12 cellular contexts compared by ENCODE assay signal in the genomic region with DNA sequence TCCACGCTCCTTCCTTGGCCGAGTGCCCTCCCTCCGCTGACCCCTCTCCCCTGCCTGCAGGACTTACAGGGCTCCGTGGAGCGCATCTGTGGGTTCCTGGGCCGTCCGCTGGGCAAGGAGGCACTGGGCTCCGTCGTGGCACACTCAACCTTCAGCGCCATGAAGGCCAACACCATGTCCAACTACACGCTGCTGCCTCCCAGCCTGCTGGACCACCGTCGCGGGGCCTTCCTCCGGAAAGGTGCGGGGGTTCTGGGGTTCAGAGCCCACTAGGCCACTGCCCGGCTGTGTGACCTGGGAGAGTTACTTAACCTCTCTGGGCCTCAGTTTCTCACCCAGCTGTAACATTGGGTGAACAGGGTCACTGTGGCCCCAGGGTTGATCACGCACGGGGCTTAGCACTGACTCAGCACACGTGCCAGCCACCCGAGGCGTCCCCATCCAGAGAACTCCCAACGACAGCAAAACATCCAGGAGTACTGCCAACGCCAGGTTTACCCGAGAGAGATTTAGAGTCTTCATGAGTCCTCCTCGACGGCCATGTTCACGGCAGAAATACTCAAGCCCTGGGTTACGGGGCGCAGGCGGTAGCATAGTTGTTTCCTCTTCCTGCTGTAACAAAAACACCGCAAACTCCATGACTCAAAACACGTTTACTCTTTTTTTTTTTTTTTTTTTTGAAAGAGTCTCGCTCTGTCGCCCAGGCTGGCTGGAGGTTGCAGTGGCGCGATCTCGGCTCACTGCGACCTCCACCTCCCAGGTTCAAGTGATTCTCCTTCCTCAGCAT. TPM values are rescaled to one million over a fixed set of nuclear protein-coding genes. Genes with fewer than 3 reads are reported as not detected.
A peak's percentile ranks its signal among the peaks of the same experiment; 100 is the strongest.
DNase-seq lines count a peak whose midpoint lies in the region; ATAC-seq, FAIRE-seq and TF ChIP-seq lines count a peak whose summit lies in the region.
"Had no signal": no experiment of that assay in that cellular context is flagged by ENCODE, and none has a peak within 500 bp of the region (broad histone marks: within the 10 kb centered on the region; RNA-seq: fewer than 3 reads in every experiment).

No MANE protein-coding gene starts in this region.

- no peak overlapping the region for H3K4me2 ChIP-seq in K562 (ENCODE audit: insufficient read depth, low read length)

- no peak for TF ChIP-seq RAD21 in K562 (CRISPR knock-in tag; conservative IDR thresholded peaks at IDR 0.05 in 1 of 2, IDR thresholded peaks at IDR 0.05 in 1 of 2)

- no peak overlapping the region for H3K27ac ChIP-seq in K562 (ENCODE audit: extremely low read depth, low read depth, low read length)
- H3K27ac ChIP-seq in kidney (ENCODE audit: low read depth in 2 of 2, low read length in 2 of 2) = no peak overlapping the region
- H3K27ac ChIP-seq: ovary had no signal

- POLR2A ChIA-PET in K562 (lab: Yijun Ruan, JAX) = no interaction called here

- H3K4me3 ChIP-seq in K562 = no peak overlapping the region
- H3K4me3 ChIP-seq in kidney (ENCODE audit: low read length in 2 of 2) = no peak overlapping the region
- H3K4me3 ChIP-seq: ovary had no signal

- peaks cover 2% of the 10 kb centered on the region for H3K9me1 ChIP-seq in K562 (ENCODE audit: control insufficient read depth, insufficient read depth, low read length)

- TF ChIP-seq CTCF in K562 (IDR thresholded peaks at IDR 0.05 in 2 of 3, conservative IDR thresholded peaks at IDR 0.05 in 1 of 3; ENCODE audit: insufficient read depth in 2 of 3, low read depth in 1 of 3, low read length in 3 of 3) (no peak), kidney (IDR thresholded peaks at IDR 0.05; ENCODE audit: borderline replicate concordance, extremely low read depth, insufficient read depth) (no peak)

- H3K4me1 ChIP-seq in K562 (replicated peaks in 1 of 2; ENCODE audit: control insufficient read depth in 2 of 2, insufficient read depth in 2 of 2, low read length in 2 of 2) = peaks cover 0 to 29% of the 10 kb centered on the region in 2 experiments; a peak in 2 of 5 replicates
- no peaks in the 10 kb centered on the region for H3K4me1 ChIP-seq in kidney (ENCODE audit: control insufficient read depth in 1 of 2, insufficient read depth in 1 of 2, low read depth in 1 of 2, low read length in 2 of 2)

- peak; percentile 51 for DNase-seq in stimulated activated CD4-positive, alpha-beta T cell treated with anti-CD3 and anti-CD28 coated beads, Interleukin-4, amount 100 ng/mL, for 24 hours
- DNase-seq in stimulated activated CD4-positive, alpha-beta T cell treated with anti-CD3 and anti-CD28 coated beads, Interleukin-2, amount 100 ng/mL, for 48 hours = no peak
- DNase-seq in activated CD4-positive, alpha-beta T cell treated with anti-CD3 and anti-CD28 coated beads for 48 hours = peak; percentile 41
- DNase-seq in K562 (ENCODE audit: extremely low read depth in 1 of 4, low spot score in 3 of 4) = no peak
- no peak for DNase-seq in kidney
- no peak for DNase-seq in GM12891 (ENCODE audit: insufficient read length, low spot score)
- DNase-seq: NCI-H1417, ovary had no signal

- 0 out of 2 replicates have a peak, but pooled peaks cover 2% of the 10 kb centered on the region for H4K20me1 ChIP-seq in K562 (replicated peaks; ENCODE audit: control insufficient read depth, insufficient read depth, low read length)

- H3K79me2 ChIP-seq in K562 (ENCODE audit: control insufficient read depth, insufficient read depth, low read length) = no peaks in the 10 kb centered on the region

- peaks cover 0 to 7% of the 10 kb centered on the region in 2 experiments; a peak in 2 of 5 replicates for H3K27me3 ChIP-seq in K562 (ENCODE audit: control insufficient read depth in 2 of 2, insufficient read depth in 2 of 2, low read length in 2 of 2)
- H3K27me3 ChIP-seq: ovary had no signal

- ATAC-seq in K562 (no peak), HG02759 (IDR thresholded peaks at IDR 0.05; ENCODE audit: unreplicated experiment) (no peak), GM18909 (IDR thresholded peaks at IDR 0.05; ENCODE audit: poor library complexity, unreplicated experiment) (no peak)

- FAIRE-seq in K562 (lab: Jason Lieb, UNC) (no peak), kidney (lab: Jason Lieb, UNC) (no peak), GM12891 (lab: Jason Lieb, UNC) (no peak)

- intact Hi-C loops in K562 (cut with micrococcal nuclease) = no loop called here
- intact Hi-C loops in kidney (cut with DNase I) = no loop called here

- no peaks in the 10 kb centered on the region for H3K36me3 ChIP-seq in K562 (ENCODE audit: control insufficient read depth, insufficient read depth, low read length)
- no peaks in the 10 kb centered on the region for H3K36me3 ChIP-seq in kidney (ENCODE audit: control insufficient read depth in 1 of 2, insufficient read depth in 2 of 2, low read length in 2 of 2)
- H3K36me3 ChIP-seq: ovary had no signal

- H3K9me3 ChIP-seq in K562 (replicated peaks; ENCODE audit: control insufficient read depth, insufficient read depth, low read depth, low read length) (no peaks in the 10 kb centered on the region), kidney (ENCODE audit: control insufficient read depth in 1 of 2, low read length in 2 of 2) (no peaks in the 10 kb centered on the region)
- H3K9me3 ChIP-seq: ovary had no signal

- H3K9ac ChIP-seq in K562 (ENCODE audit: insufficient read depth in 1 of 2, low read depth in 2 of 2, low read length in 2 of 2) (0 out of 4 replicates have a peak overlapping the region, but pooled peaks of 1 of the 2 experiments have one; percentile 35), kidney (ENCODE audit: low read length in 2 of 2) (no peak overlapping the region)

- BruUV-seq in K562 (replicated peaks; lab: Mats Ljungman, UMichigan) = no TSS peak

- no peak for TF ChIP-seq EP300 in K562 (IDR thresholded peaks at IDR 0.05; ENCODE audit: low read length)

- no peak for TF ChIP-seq POLR2A in K562 (conservative IDR thresholded peaks at IDR 0.05)
- TF ChIP-seq POLR2A in GM12891 (IDR thresholded peaks at IDR 0.05; ENCODE audit: low read depth, low read length) = no peak

- in situ Hi-C loops in K562 (cut with MboI) = loop anchor here (25.0 kb wide), 1 partner anchor 1515 kb away; no protein-coding TSS in a partner anchor

- CTCF ChIA-PET in K562 (lab: Yijun Ruan, JAX; ENCODE audit: low intra/inter-chr PET ratio) = interaction anchor here (0.7 kb wide), 1 partner anchor 92 kb away, joined by 3 read pairs; no protein-coding TSS in a partner anchor

- 0 out of 2 replicates have a peak overlapping the region, but pooled peaks have one; percentile 40 for H2AFZ ChIP-seq in K562 (ENCODE audit: low read depth, low read length)

- 56% methylated on average over 37 of the region's 39 CpGs for WGBS in K562 (ENCODE audit: insufficient coverage, low coverage, missing lambda C conversion rate)

RNA-seq across cellular contexts. Expression of gene SPACA4, which starts 9.7 kb away (rescaled TPM):
- total RNA-seq in K562 (2011; cell fraction: chromatin; rRNA removed; ENCODE audit: low replicate concordance) = not detected in 2 replicates
- total RNA-seq in K562 (2011; cell fraction: nucleolus; rRNA removed) = not detected in 2 replicates
- not detected in 2 replicates for total RNA-seq in K562 (2011; cell fraction: nucleoplasm; rRNA removed)
- total RNA-seq in K562 (2014; rRNA removed) = not detected in 2 replicates
- total RNA-seq in K562 (2014; rRNA removed; fragmentation: Illumina TruSeq; extraction: Trizol) = not detected in 2 replicates
- total RNA-seq in K562 (2015; rRNA removed; fragmentation: Illumina TruSeq; extraction: Trizol) = not detected in 2 replicates
- total RNA-seq in K562 (2021) = not detected in 2 replicates
- polyA plus RNA-seq in K562 (2011; rRNA removed) = not detected in 2 replicates
- 0.09 TPM in 1 of 2 replicates, not detected in the other for polyA plus RNA-seq in K562 (2011; cell fraction: cytosol; rRNA removed)
- polyA plus RNA-seq in K562 (2011; cell fraction: nucleus; rRNA removed) = not detected in 2 replicates
- not detected in 2 replicates for polyA plus RNA-seq in K562 (2012)
- polyA plus RNA-seq in K562 (2014; fragmentation: Illumina TruSeq; extraction: Trizol) = not detected in 2 replicates
- not detected for polyA plus RNA-seq in K562 (2014; fragmentation: Nextera tagmentation; extraction: Ambion mirVana)
- not detected in 2 replicates for polyA plus RNA-seq in K562 (2014; rRNA removed)
- not detected in 2 replicates for polyA minus RNA-seq in K562 (2011; rRNA and poly(A)+ RNA removed)
- not detected in 2 replicates for polyA minus RNA-seq in K562 (2011; cell fraction: cytosol; rRNA and poly(A)+ RNA removed)
- polyA minus RNA-seq in K562 (2011; cell fraction: nucleus; rRNA and poly(A)+ RNA removed) = not detected in 2 replicates
- total RNA-seq in kidney = not detected
- not detected for polyA plus RNA-seq in kidney (ENCODE audit: insufficient read depth, low read depth, low replicate concordance)
- not detected for polyA plus RNA-seq in GM12891 (2012; ENCODE audit: low read depth, missing spikeins)
- total RNA-seq: activated CD8-positive, alpha-beta memory T cell treated with anti-CD3 and anti-CD28 coated beads for 36 hours; cerebellum; ovary had no signal
- polyA plus RNA-seq: ovary had no signal

RNA-seq across cellular contexts. Expression of gene FAM83E, which starts 18.0 kb away (rescaled TPM):
- 1.9 and 6.0 TPM in 2 replicates for total RNA-seq in K562 (2011; cell fraction: chromatin; rRNA removed; ENCODE audit: low replicate concordance)
- 3.4 and 7.2 TPM in 2 replicates for total RNA-seq in K562 (2011; cell fraction: nucleolus; rRNA removed)
- total RNA-seq in K562 (2011; cell fraction: nucleoplasm; rRNA removed) = 6.5 and 9.6 TPM in 2 replicates
- total RNA-seq in K562 (2014; rRNA removed) (0.82 TPM in 1 of 2 replicates, not detected in the other), K562 (2014; rRNA removed; fragmentation: Illumina TruSeq; extraction: Trizol) (0.29 TPM in 1 of 2 replicates, not detected in the other), K562 (2015; rRNA removed; fragmentation: Illumina TruSeq; extraction: Trizol) (0.45 and 0.87 TPM in 2 replicates), K562 (2021) (0.71 and 1.3 TPM in 2 replicates), kidney (15.9 TPM)
- polyA plus RNA-seq in K562 (2011; rRNA removed) (0.15 TPM in 2 replicates), K562 (2014; fragmentation: Illumina TruSeq; extraction: Trizol) (not detected in 2 replicates), K562 (2014; fragmentation: Nextera tagmentation; extraction: Ambion mirVana) (not detected), K562 (2014; rRNA removed) (0.04 and 0.19 TPM in 2 replicates), kidney (ENCODE audit: insufficient read depth, low read depth, low replicate concordance) (0.41 TPM)
- 0.04 TPM in 1 of 2 replicates, not detected in the other for polyA plus RNA-seq in K562 (2011; cell fraction: cytosol; rRNA removed)
- polyA plus RNA-seq in K562 (2011; cell fraction: nucleus; rRNA removed) = 0.18 and 1.2 TPM in 2 replicates
- polyA plus RNA-seq in K562 (2012) = 0.13 and 0.14 TPM in 2 replicates
- not detected in 2 replicates for polyA minus RNA-seq in K562 (2011; rRNA and poly(A)+ RNA removed)
- not detected in 2 replicates for polyA minus RNA-seq in K562 (2011; cell fraction: cytosol; rRNA and poly(A)+ RNA removed)
- 2.4 and 4.2 TPM in 2 replicates for polyA minus RNA-seq in K562 (2011; cell fraction: nucleus; rRNA and poly(A)+ RNA removed)
- polyA plus RNA-seq in GM12891 (2012; ENCODE audit: low read depth, missing spikeins) = not detected
- total RNA-seq: cerebellum had no signal

RNA-seq across cellular contexts. Expression of gene RPL18, which starts 22.1 kb away (rescaled TPM):
- 185 and 358 TPM in 2 replicates for total RNA-seq in K562 (2011; cell fraction: chromatin; rRNA removed; ENCODE audit: low replicate concordance)
- 779 and 884 TPM in 2 replicates for total RNA-seq in K562 (2011; cell fraction: nucleolus; rRNA removed)
- total RNA-seq in K562 (2011; cell fraction: nucleoplasm; rRNA removed) = 712 and 996 TPM in 2 replicates
- total RNA-seq in K562 (2014; rRNA removed) (2,565 and 3,619 TPM in 2 replicates), K562 (2014; rRNA removed; fragmentation: Illumina TruSeq; extraction: Trizol) (1,358 and 1,367 TPM in 2 replicates), K562 (2015; rRNA removed; fragmentation: Illumina TruSeq; extraction: Trizol) (2,022 and 2,084 TPM in 2 replicates), K562 (2021) (2,028 and 2,113 TPM in 2 replicates), kidney (986 TPM)
- polyA plus RNA-seq in K562 (2011; rRNA removed) (1,530 and 1,971 TPM in 2 replicates), K562 (2014; fragmentation: Illumina TruSeq; extraction: Trizol) (1,653 and 2,262 TPM in 2 replicates), K562 (2014; fragmentation: Nextera tagmentation; extraction: Ambion mirVana) (100 to 1,000 TPM; 312 to 402 TPM), K562 (2014; rRNA removed) (2,460 and 2,635 TPM in 2 replicates), kidney (ENCODE audit: insufficient read depth, low read depth, low replicate concordance) (1,596 TPM)
- 2,544 and 3,068 TPM in 2 replicates for polyA plus RNA-seq in K562 (2011; cell fraction: cytosol; rRNA removed)
- 847 and 901 TPM in 2 replicates for polyA plus RNA-seq in K562 (2011; cell fraction: nucleus; rRNA removed)
- polyA plus RNA-seq in K562 (2012) = 2,553 and 4,056 TPM in 2 replicates
- 413 and 534 TPM in 2 replicates for polyA minus RNA-seq in K562 (2011; rRNA and poly(A)+ RNA removed)
- 805 and 1,017 TPM in 2 replicates for polyA minus RNA-seq in K562 (2011; cell fraction: cytosol; rRNA and poly(A)+ RNA removed)
- polyA minus RNA-seq in K562 (2011; cell fraction: nucleus; rRNA and poly(A)+ RNA removed) = 167 and 323 TPM in 2 replicates
- 3,629 TPM for polyA plus RNA-seq in GM12891 (2012; ENCODE audit: low read depth, missing spikeins)

RNA-seq across cellular contexts. Expression of gene SPHK2, which starts 22.4 kb away (rescaled TPM):
- total RNA-seq in K562 (2011; cell fraction: chromatin; rRNA removed; ENCODE audit: low replicate concordance) = 16.1 and 40.7 TPM in 2 replicates
- total RNA-seq in K562 (2011; cell fraction: nucleolus; rRNA removed) = 26.3 and 31.7 TPM in 2 replicates
- 25.7 and 33.8 TPM in 2 replicates for total RNA-seq in K562 (2011; cell fraction: nucleoplasm; rRNA removed)
- total RNA-seq in K562 (2014; rRNA removed) (4.0 and 8.2 TPM in 2 replicates), K562 (2014; rRNA removed; fragmentation: Illumina TruSeq; extraction: Trizol) (2.1 and 2.9 TPM in 2 replicates), K562 (2015; rRNA removed; fragmentation: Illumina TruSeq; extraction: Trizol) (5.4 and 5.5 TPM in 2 replicates), K562 (2021) (13.9 and 15.2 TPM in 2 replicates), kidney (23.3 TPM)
- polyA plus RNA-seq in K562 (2011; rRNA removed) (2.0 and 3.5 TPM in 2 replicates), K562 (2014; fragmentation: Illumina TruSeq; extraction: Trizol) (2.6 and 6.4 TPM in 2 replicates), K562 (2014; fragmentation: Nextera tagmentation; extraction: Ambion mirVana) (under 1 TPM; 0.10 to 0.17 TPM), K562 (2014; rRNA removed) (9.0 and 10.8 TPM in 2 replicates), kidney (ENCODE audit: insufficient read depth, low read depth, low replicate concordance) (37.2 TPM)
- polyA plus RNA-seq in K562 (2011; cell fraction: cytosol; rRNA removed) = 2.7 and 9.3 TPM in 2 replicates
- 11.1 and 18.6 TPM in 2 replicates for polyA plus RNA-seq in K562 (2011; cell fraction: nucleus; rRNA removed)
- polyA plus RNA-seq in K562 (2012) = 7.0 and 7.3 TPM in 2 replicates
- 2.8 and 3.5 TPM in 2 replicates for polyA minus RNA-seq in K562 (2011; rRNA and poly(A)+ RNA removed)
- 5.3 and 7.7 TPM in 2 replicates for polyA minus RNA-seq in K562 (2011; cell fraction: cytosol; rRNA and poly(A)+ RNA removed)
- polyA minus RNA-seq in K562 (2011; cell fraction: nucleus; rRNA and poly(A)+ RNA removed) = 8.6 and 9.6 TPM in 2 replicates
- polyA plus RNA-seq in GM12891 (2012; ENCODE audit: low read depth, missing spikeins) = 12.4 TPM

RNA-seq across cellular contexts. Expression of gene DBP, which starts 40.3 kb away (rescaled TPM):
- 1.9 and 3.2 TPM in 2 replicates for total RNA-seq in K562 (2011; cell fraction: chromatin; rRNA removed; ENCODE audit: low replicate concordance)
- total RNA-seq in K562 (2011; cell fraction: nucleolus; rRNA removed) = 1.8 and 2.2 TPM in 2 replicates
- 2.1 and 3.3 TPM in 2 replicates for total RNA-seq in K562 (2011; cell fraction: nucleoplasm; rRNA removed)
- total RNA-seq in K562 (2014; rRNA removed) (3.6 and 5.0 TPM in 2 replicates), K562 (2014; rRNA removed; fragmentation: Illumina TruSeq; extraction: Trizol) (0.96 and 1.1 TPM in 2 replicates), K562 (2015; rRNA removed; fragmentation: Illumina TruSeq; extraction: Trizol) (3.7 and 3.9 TPM in 2 replicates), K562 (2021) (2.6 and 5.5 TPM in 2 replicates), kidney (14.5 TPM)
- polyA plus RNA-seq in K562 (2011; rRNA removed) (0.45 and 1.1 TPM in 2 replicates), K562 (2014; fragmentation: Illumina TruSeq; extraction: Trizol) (1.8 and 2.1 TPM in 2 replicates), K562 (2014; fragmentation: Nextera tagmentation; extraction: Ambion mirVana) (under 1 TPM; 0.25 to 0.64 TPM), K562 (2014; rRNA removed) (1.6 and 3.8 TPM in 2 replicates), kidney (ENCODE audit: insufficient read depth, low read depth, low replicate concordance) (20.4 TPM)
- polyA plus RNA-seq in K562 (2011; cell fraction: cytosol; rRNA removed) = 1.0 and 1.3 TPM in 2 replicates
- 1.2 and 1.5 TPM in 2 replicates for polyA plus RNA-seq in K562 (2011; cell fraction: nucleus; rRNA removed)
- polyA plus RNA-seq in K562 (2012) = 4.6 and 5.2 TPM in 2 replicates
- polyA minus RNA-seq in K562 (2011; rRNA and poly(A)+ RNA removed) = 0.49 and 0.99 TPM in 2 replicates
- polyA minus RNA-seq in K562 (2011; cell fraction: cytosol; rRNA and poly(A)+ RNA removed) = 0.38 and 1.8 TPM in 2 replicates
- polyA minus RNA-seq in K562 (2011; cell fraction: nucleus; rRNA and poly(A)+ RNA removed) = 0.67 and 2.7 TPM in 2 replicates
- 6.5 TPM for polyA plus RNA-seq in GM12891 (2012; ENCODE audit: low read depth, missing spikeins)

Comparison
In these comparisons a context has a peak if more than half of its experiments do, and no peak if none do; other contexts are left out.
1. DNase-seq: peak in stimulated activated CD4-positive, alpha-beta T cell treated with anti-CD3 and anti-CD28 coated beads, Interleukin-4, amount 100 ng/mL, for 24 hours (single experiment) and activated CD4-positive, alpha-beta T cell treated with anti-CD3 and anti-CD28 coated beads for 48 hours (single experiment); none in stimulated activated CD4-positive, alpha-beta T cell treated with anti-CD3 and anti-CD28 coated beads, Interleukin-2, amount 100 ng/mL, for 48 hours (0 of 2), K562 (0 of 4), kidney (single experiment) and GM12891 (single experiment).